In the genomic region with DNA sequence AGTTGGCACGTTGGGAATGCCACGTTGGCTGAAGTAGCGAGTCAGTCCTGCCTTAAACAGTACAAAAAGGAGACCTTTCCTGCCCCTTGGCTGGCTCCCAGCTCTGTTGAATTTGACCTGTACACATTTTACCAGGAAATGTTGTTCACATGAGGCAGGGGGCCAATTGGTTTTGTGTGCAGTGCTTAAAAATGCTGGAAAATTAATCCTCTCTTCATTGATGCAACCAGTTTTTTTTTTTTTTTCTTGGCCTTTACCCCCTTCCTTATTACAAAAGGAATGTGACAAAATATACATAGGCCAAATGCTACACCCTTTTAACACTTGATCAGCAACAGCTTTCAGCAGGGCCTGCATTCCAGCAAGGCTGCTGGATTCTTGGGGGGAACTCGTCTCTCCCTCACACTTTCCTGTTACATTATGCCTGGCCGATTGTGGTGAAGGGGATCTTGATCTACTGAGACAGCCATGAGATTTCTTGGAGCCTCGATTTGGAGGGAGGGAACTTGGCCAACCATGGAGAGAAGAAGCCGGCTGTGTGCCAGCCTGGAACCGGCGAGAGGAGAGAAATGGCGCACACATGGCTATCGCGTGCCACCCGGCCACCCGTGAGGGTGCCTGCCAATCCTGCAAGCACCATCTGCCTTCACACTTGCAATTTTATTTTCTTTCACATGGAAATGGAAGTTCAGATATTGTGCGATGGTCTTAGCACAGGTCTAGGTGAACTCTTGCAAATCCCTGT, we compare ENCODE assay signal across 11 cellular contexts.
DNase-seq lines count a peak whose midpoint lies in the region; ATAC-seq and TF ChIP-seq lines count a peak whose summit lies in the region.
"Had no signal": no experiment of that assay in that cellular context is flagged by ENCODE, and none has a peak within 500 bp of the region (broad histone marks: within the 10 kb centered on the region; RNA-seq: fewer than 3 reads in every experiment).

No MANE protein-coding gene starts in this region.

- H4K20me1 ChIP-seq in osteoblast (ENCODE audit: insufficient read depth, low read length): peaks cover 3% of the 10 kb centered on the region
- H4K20me1 ChIP-seq in MM.1S (ENCODE audit: insufficient read depth, low read length): no peaks in the 10 kb centered on the region

- H3K27me3 ChIP-seq in heart left ventricle (no peaks in the 10 kb centered on the region), osteoblast (ENCODE audit: insufficient read depth, low read length) (no peaks in the 10 kb centered on the region), aorta (ENCODE audit: control insufficient read depth in 1 of 2, insufficient read depth in 2 of 2, low read length in 1 of 2) (no peaks in the 10 kb centered on the region), MM.1S (replicated peaks; ENCODE audit: insufficient read depth, low read length) (no peaks in the 10 kb centered on the region)

- no peak for TF ChIP-seq POLR2A in heart left ventricle (IDR thresholded peaks at IDR 0.05)

- H3K4me1 ChIP-seq in heart left ventricle (peaks cover 0 to 50% (median 29%) of the 10 kb centered on the region in 12 donors), osteoblast (ENCODE audit: insufficient read depth, low read length) (peaks cover 8% of the 10 kb centered on the region), aorta (ENCODE audit: control insufficient read depth in 1 of 2, insufficient read depth in 2 of 2, low read length in 2 of 2) (peaks cover 5 to 6% of the 10 kb centered on the region in 2 donors), MM.1S (ENCODE audit: low read length) (peaks cover 21% of the 10 kb centered on the region)

- H3K9me2 ChIP-seq in MM.1S (replicated peaks; ENCODE audit: insufficient read depth, low read length): no peaks in the 10 kb centered on the region

- WGBS in heart left ventricle, 4 donors: 65 to 77% (median 71%) methylated on average over 15 of the region's 15 CpGs
- 17 to 19% methylated on average over 15 of the region's 15 CpGs for WGBS in aorta, 2 donors

- DNase-seq in heart left ventricle: peak in 3 of 5 donors; percentile 48 to 60 (median 48)
- no peak for DNase-seq in Right ventricle myocardium inferior (ENCODE audit: missing footprints)
- peak; percentile 79 for DNase-seq in fibroblast of pulmonary artery (ENCODE audit: low read depth)
- no peak for DNase-seq in osteoblast (ENCODE audit: insufficient read length, low spot score, missing footprints)
- peak; percentile 76 to 84 for DNase-seq in aorta
- no peak for DNase-seq in DMS153 treated with DMSO at 0.1 percent for 48 hours (lab: John Stamatoyannopoulos, UW; ENCODE audit: unreplicated experiment)
- no peak for DNase-seq in MM.1S
- no peak for DNase-seq in OCI-M2 (lab: John Stamatoyannopoulos, UW; ENCODE audit: unreplicated experiment)
- DNase-seq: AML-193, natural killer cell had no signal

- intact Hi-C loops in heart left ventricle (cut with DNase I): loop anchor here in 4 of 10 donors (5.0 to 10.0 kb wide), 3 partner anchors 50 to 110 kb away; a partner anchor contains a TSS
- intact Hi-C loops in Right ventricle myocardium inferior (cut with DNase I): loop anchor here (5.0 kb wide), 1 partner anchor 110 kb away; a partner anchor contains a TSS
- intact Hi-C loops in aorta (cut with DNase I): loop anchor here in 1 of 2 donors (5.0 kb wide), 2 partner anchors 95 to 110 kb away; a partner anchor contains a TSS

- ATAC-seq in heart left ventricle (peak in 1 of 4 donors; percentile 16), Right ventricle myocardium inferior (no peak), aorta (ENCODE audit: low FRiP score) (peak; percentile 44)
- ATAC-seq: natural killer cell, Panc1 had no signal

- H3K4me3 ChIP-seq in heart left ventricle (no peak overlapping the region), fibroblast of pulmonary artery (replicated peaks; ENCODE audit: low read depth, low read length) (no peak overlapping the region), osteoblast (ENCODE audit: insufficient read depth, low read length) (no peak overlapping the region), aorta (ENCODE audit: low read length in 2 of 2) (no peak overlapping the region), MM.1S (ENCODE audit: low read length) (no peak overlapping the region)

- H3K79me2 ChIP-seq in osteoblast (ENCODE audit: insufficient read depth, low read length) (no peaks in the 10 kb centered on the region), MM.1S (ENCODE audit: low read length) (no peaks in the 10 kb centered on the region)

- H2AFZ ChIP-seq in osteoblast (ENCODE audit: low read length) (no peak overlapping the region), MM.1S (ENCODE audit: low read length) (no peak overlapping the region)

- H3K4me2 ChIP-seq in osteoblast (ENCODE audit: insufficient read depth, low read length): no peak overlapping the region
- H3K4me2 ChIP-seq in MM.1S (ENCODE audit: low read depth, low read length): no peak overlapping the region

- H3K9me3 ChIP-seq in heart left ventricle (no peaks in the 10 kb centered on the region), osteoblast (ENCODE audit: low read depth, low read length) (no peaks in the 10 kb centered on the region), aorta (ENCODE audit: control insufficient read depth, low read length) (no peaks in the 10 kb centered on the region), MM.1S (replicated peaks; ENCODE audit: insufficient read depth, low read length) (no peaks in the 10 kb centered on the region)

- peak overlapping the region in 4 of 12 donors; percentile 2 to 61 (median 57) for H3K27ac ChIP-seq in heart left ventricle
- H3K27ac ChIP-seq in osteoblast (ENCODE audit: low read depth, low read length): peak overlapping the region; percentile 43
- H3K27ac ChIP-seq in aorta (ENCODE audit: low read depth in 1 of 2, low read length in 2 of 2): no peak overlapping the region
- no peak overlapping the region for H3K27ac ChIP-seq in MM.1S (ENCODE audit: low read length)

- H3K9ac ChIP-seq in MM.1S (ENCODE audit: low read length): no peak overlapping the region

- TF ChIP-seq CTCF in heart left ventricle (IDR thresholded peaks at IDR 0.05) (no peak), fibroblast of pulmonary artery (IDR thresholded peaks at IDR 0.05; ENCODE audit: low read length, missing control alignments) (no peak), osteoblast (IDR thresholded peaks at IDR 0.05; ENCODE audit: extremely low read depth, low read depth, low read length) (no peak), MM.1S (IDR thresholded peaks at IDR 0.05; ENCODE audit: low read length) (no peak)

- H3F3A ChIP-seq in MM.1S (ENCODE audit: insufficient read depth, low read length): no peaks in the 10 kb centered on the region; the same call in 1 of the 2 replicates

- H3K36me3 ChIP-seq in heart left ventricle (peaks cover 0 to 77% (median 49%) of the 10 kb centered on the region in 9 donors), osteoblast (ENCODE audit: insufficient read depth, low read length) (peaks cover 74% of the 10 kb centered on the region), aorta (ENCODE audit: control insufficient read depth in 1 of 2, insufficient read depth in 2 of 2, low read length in 1 of 2) (peaks cover 3% of the 10 kb centered on the region in 2 donors), MM.1S (replicated peaks; ENCODE audit: insufficient read depth, low read length) (no peaks in the 10 kb centered on the region)

Comparison
In these comparisons a context has a peak if more than half of its experiments do, and no peak if none do; other contexts are left out.
1. DNase-seq: peak in heart left ventricle (3 of 5), fibroblast of pulmonary artery (single experiment) and aorta (2 of 2); none in Right ventricle myocardium inferior (single experiment), osteoblast (single experiment), DMS153 treated with DMSO at 0.1 percent for 48 hours (single experiment), MM.1S (single experiment) and OCI-M2 (single experiment).